Comparison of ENCODE assay signal across 8 cellular contexts in genomic region chr2:71331581-71332412, GRCh38. TPM values are rescaled to one million over a fixed set of nuclear protein-coding genes. Genes with fewer than 3 reads are reported as not detected.
DNase-seq lines count a peak whose midpoint lies in the region; ATAC-seq and TF ChIP-seq lines count a peak whose summit lies in the region.

Gene ZNF638, plus strand, starts transcription at chr2:71331782. Its CDS starts 17,173 bp downstream, at chr2:71348955.

- H3K27ac ChIP-seq in esophagus muscularis mucosa (replicated peaks in 1 of 4), result peak within 1 kb of the TSS; percentile 91 to 96 (median 96)

- H3K27me3 Mint-ChIP-seq in activated T-cell treated with anti-CD3 and anti-CD28 coated beads, Interleukin-2, amount 50 U/mL, for 4 hours (ENCODE audit: low read depth), result no peaks in the 10 kb centered on the region

- no peaks in the 10 kb centered on the region for H3K27me3 ChIP-seq in esophagus muscularis mucosa

- no peaks in the 10 kb centered on the region for H3K9me3 ChIP-seq in esophagus muscularis mucosa

- peak; percentile 92 for TF ChIP-seq POLR2A in esophagus muscularis mucosa (IDR thresholded peaks at IDR 0.05; ENCODE audit: low read depth)

- DNase-seq in DMS53 treated with DMSO at 0.1 percent for 48 hours (lab: John Stamatoyannopoulos, UW; ENCODE audit: unreplicated experiment) (peak; percentile 91), esophagus muscularis mucosa (ENCODE audit: extremely low spot score) (peak; percentile 95), myocyte (ENCODE audit: low read depth) (peak; percentile 95)
- peak; percentile 86 for DNase-seq in Jurkat, Clone E6-1 (ENCODE audit: low read depth, low spot score)
- peak; percentile 89 for DNase-seq in activated T-cell treated with anti-CD3 and anti-CD28 coated beads, Interleukin-2, amount 50 U/mL, for 4 hours
- DNase-seq in stimulated activated CD8-positive, alpha-beta memory T cell treated with anti-CD3 and anti-CD28 coated beads, Interleukin-7, amount 100 ng/mL, for 48 hours (ENCODE audit: extremely low read depth in 1 of 2, low read depth in 1 of 2), result peak; percentile 79 to 83

- H3K36me3 ChIP-seq in esophagus muscularis mucosa, result no peaks in the 10 kb centered on the region

- peak; percentile 79 to 83 (median 79) for TF ChIP-seq CTCF in esophagus muscularis mucosa (IDR thresholded peaks at IDR 0.05)

- H3K9me3 Mint-ChIP-seq in activated T-cell treated with anti-CD3 and anti-CD28 coated beads, Interleukin-2, amount 50 U/mL, for 4 hours, result no peaks in the 10 kb centered on the region

- peak; percentile 95 for ATAC-seq in GM21619 (IDR thresholded peaks at IDR 0.05; ENCODE audit: unreplicated experiment)
- ATAC-seq in activated T-cell treated with anti-CD3 and anti-CD28 coated beads, Interleukin-2, amount 50 U/mL, for 4 hours, result peak; percentile 97 to 98

- peak within 1 kb of the TSS; percentile 99 for H3K4me3 Mint-ChIP-seq in activated T-cell treated with anti-CD3 and anti-CD28 coated beads, Interleukin-2, amount 50 U/mL, for 4 hours

- WGBS in esophagus muscularis mucosa, result under 1% methylated on average over 35 of the region's 81 CpGs

- intact Hi-C loops in esophagus muscularis mucosa (cut with DNase I), result loop anchor here (2.0 kb wide), 1 partner anchor 109 kb away; no protein-coding TSS in a partner anchor

- peak within 1 kb of the TSS; percentile 89 for H3K4me3 ChIP-seq in Jurkat, Clone E6-1 (ENCODE audit: low read length)
- H3K4me3 ChIP-seq in esophagus muscularis mucosa, result peak within 1 kb of the TSS; percentile 95 to 97 (median 96)

- H3K4me1 Mint-ChIP-seq in activated T-cell treated with anti-CD3 and anti-CD28 coated beads, Interleukin-2, amount 50 U/mL, for 4 hours (ENCODE audit: low read depth), result peaks cover 40% of the 10 kb centered on the region

- H3K4me1 ChIP-seq in esophagus muscularis mucosa, result peaks cover 32 to 46% (median 45%) of the 10 kb centered on the region in 4 donors

- H3K36me3 Mint-ChIP-seq in activated T-cell treated with anti-CD3 and anti-CD28 coated beads, Interleukin-2, amount 50 U/mL, for 4 hours (ENCODE audit: insufficient read depth), result peaks cover 6% of the 10 kb centered on the region

- TF ChIP-seq EP300 in esophagus muscularis mucosa (IDR thresholded peaks at IDR 0.05), result no peak

TF ChIP-seq in PFSK-1, 5 proteins besides CTCF, POLR2A, EP300 and RAD21:
- TF ChIP-seq POLR2AphosphoS5 (IDR thresholded peaks at IDR 0.05; ENCODE audit: low read depth, low read length) (peak; percentile 88; the same call in 1 of the 2 replicates), TAF1 (IDR thresholded peaks at IDR 0.05; ENCODE audit: borderline replicate concordance, insufficient read depth, low read length) (peak; percentile 69; the same call in 1 of the 2 replicates), FOXP2 (optimal IDR thresholded peaks at IDR 0.05; ENCODE audit: borderline replicate concordance, extremely low read depth, extremely low read length, insufficient read depth) (peak; percentile 42), SIN3A (IDR thresholded peaks at IDR 0.05; ENCODE audit: borderline replicate concordance, insufficient read depth, low read length) (no peak), REST (IDR thresholded peaks at IDR 0.05; ENCODE audit: insufficient read depth in 1 of 2, low read depth in 2 of 2, low read length in 2 of 2) (no peak)

RNA-seq across cellular contexts. Expression of gene ZNF638, which starts in this region (rescaled TPM):
- 53.0 TPM for polyA plus RNA-seq in Jurkat, Clone E6-1 (2012; ENCODE audit: insufficient read depth, insufficient read length)
- 21.3 TPM for polyA plus RNA-seq in PFSK-1 (2012; ENCODE audit: insufficient read length, low read depth)
- 10 to 100 TPM; 56.2 to 64.4 (median 59.3) TPM for total RNA-seq in activated T-cell treated with anti-CD3 and anti-CD28 coated beads, Interleukin-2, amount 50 U/mL, for 4 hours
- total RNA-seq in esophagus muscularis mucosa (100 to 1,000 TPM in 1 of 4 donors, 10 to 100 TPM in 3; 77.1 to 132 (median 86.4) TPM), myocyte (96.2 and 111 TPM in 2 replicates)
- 35.8 TPM for polyA plus RNA-seq in myocyte (2012)

Comparison
In these comparisons a context has a peak if more than half of its experiments do, and no peak if none do; other contexts are left out.
1. Peak in every context shown above with its lines: DNase-seq, ATAC-seq, H3K4me3 ChIP-seq and H3K27ac ChIP-seq.